ENCODE assay signal across 10 cellular contexts in the genomic region with DNA sequence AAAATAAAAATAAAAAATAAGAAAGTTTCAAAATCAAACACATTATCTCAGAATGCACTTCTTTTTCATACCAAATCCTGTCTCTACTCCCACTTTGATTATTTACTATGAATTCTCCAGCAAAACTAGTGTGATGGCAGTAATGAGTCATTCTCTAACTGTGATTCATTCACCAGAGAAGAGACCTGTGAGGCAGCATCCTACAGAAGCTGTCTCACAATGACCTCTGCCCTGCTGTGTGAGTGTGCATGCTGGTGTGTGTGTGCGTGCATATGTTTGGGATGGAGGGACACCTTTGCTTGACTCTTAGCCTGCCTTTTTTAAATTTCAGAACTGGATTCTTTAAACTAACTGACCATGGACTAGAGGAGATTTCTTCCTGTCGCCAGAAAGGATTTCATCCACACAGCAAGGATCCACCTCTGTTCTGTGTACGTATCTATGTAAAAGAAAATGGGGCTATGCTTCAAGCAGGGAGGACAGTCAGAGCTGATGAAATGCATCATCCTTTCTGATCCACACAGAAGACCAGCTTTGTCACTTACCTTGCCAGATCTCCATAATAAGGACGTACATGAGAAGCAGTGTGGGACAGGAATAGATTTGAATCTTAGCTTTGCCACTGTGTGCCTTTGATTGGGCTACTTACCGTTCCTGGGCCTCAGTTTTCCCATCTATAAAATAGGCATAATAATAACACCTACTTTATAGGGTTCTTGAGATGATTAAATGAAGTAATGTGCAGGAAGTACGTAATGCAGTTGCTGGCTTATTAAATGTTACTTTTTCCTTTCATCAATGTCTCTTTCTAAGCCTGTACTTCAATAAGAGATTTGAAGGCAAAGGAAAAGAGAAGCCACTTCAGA.
DNase-seq lines count a peak whose midpoint lies in the region; ATAC-seq and TF ChIP-seq lines count a peak whose summit lies in the region.
"Had no signal": no experiment of that assay in that cellular context is flagged by ENCODE, and none has a peak within 500 bp of the region (broad histone marks: within the 10 kb centered on the region; RNA-seq: fewer than 3 reads in every experiment).

No MANE protein-coding gene starts in this region.

- peaks cover 54 to 90% of the 10 kb centered on the region in 2 experiments for H3K36me3 ChIP-seq in HEK293 (ENCODE audit: control insufficient read depth in 2 of 2, insufficient read depth in 1 of 2, low read length in 2 of 2)

- no peak for TF ChIP-seq CTCF in HEK293 (tag by site-specific recombination; IDR thresholded peaks at IDR 0.05)

- no peaks in the 10 kb centered on the region for H3K9me3 ChIP-seq in HEK293 (ENCODE audit: control insufficient read depth, insufficient read depth, low read depth, low read length)
- H3K9me3 ChIP-seq: upper lobe of left lung had no signal

- ATAC-seq in GM18511 (IDR thresholded peaks at IDR 0.05; ENCODE audit: unreplicated experiment) = no peak
- ATAC-seq: naive thymus-derived CD8-positive, alpha-beta T cell had no signal

- CTCF ChIA-PET in HEK293 (lab: Yijun Ruan, JAX) = interaction anchor here (0.7 to 1.0 kb wide), 2 partner anchors 15 to 103 kb away, joined by 3 read pairs; no protein-coding TSS in a partner anchor

- peak; percentile 31 for DNase-seq in T1000 (lab: John Stamatoyannopoulos, UW)
- DNase-seq in epithelial cell of prostate (ENCODE audit: low read depth, low spot score) = peak; percentile 73
- DNase-seq in stimulated activated CD4-positive, alpha-beta T cell treated with anti-CD3 and anti-CD28 coated beads, Interleukin-4, amount 100 ng/mL, for 1 hour = peak; percentile 30
- no peak for DNase-seq in NCI-H774 (lab: John Stamatoyannopoulos, UW)
- DNase-seq in NAMALWA (ENCODE audit: low spot score) = no peak
- DNase-seq: naive thymus-derived CD8-positive, alpha-beta T cell; upper lobe of left lung had no signal

- POLR2A ChIA-PET in HEK293 (lab: Yijun Ruan, JAX) = no interaction called here

- no peak overlapping the region for H3K4me3 ChIP-seq in HEK293 (ENCODE audit: low read depth, low read length)
- H3K4me3 ChIP-seq: PC-9, upper lobe of left lung had no signal

- no peak overlapping the region for H3K27ac ChIP-seq in HEK293 (ENCODE audit: extremely low read depth, low read depth, low read length)
- no peak overlapping the region for H3K27ac ChIP-seq in epithelial cell of prostate
- H3K27ac ChIP-seq: upper lobe of left lung had no signal

- no peaks in the 10 kb centered on the region for H3K4me1 ChIP-seq in HEK293 (ENCODE audit: control insufficient read depth, insufficient read depth, low read length)
- H3K4me1 ChIP-seq: upper lobe of left lung had no signal

TF ChIP-seq in HEK293, 187 proteins besides CTCF, POLR2A, EP300 and RAD21:
- TF ChIP-seq ZNF555 (tag by site-specific recombination; conservative IDR thresholded peaks at IDR 0.05) = no peak
- TF ChIP-seq, protein P1, sequence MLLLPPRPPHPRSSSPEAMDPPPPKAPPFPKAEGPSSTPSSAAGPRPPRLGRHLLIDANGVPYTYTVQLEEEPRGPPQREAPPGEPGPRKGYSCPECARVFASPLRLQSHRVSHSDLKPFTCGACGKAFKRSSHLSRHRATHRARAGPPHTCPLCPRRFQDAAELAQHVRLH (tag by site-specific recombination; IDR thresholded peaks at IDR 0.05) = no peak
- no peak for TF ChIP-seq ZNF571 (tag by site-specific recombination; IDR thresholded peaks at IDR 0.05)
- 0 out of 2 replicates have a peak, but pooled peaks have one; percentile 14 for TF ChIP-seq ZNF629 (tag by site-specific recombination; IDR thresholded peaks at IDR 0.05)

Comparison
In these comparisons a context has a peak if more than half of its experiments do, and no peak if none do; other contexts are left out.
1. DNase-seq: peak in T1000 (single experiment), epithelial cell of prostate (single experiment) and stimulated activated CD4-positive, alpha-beta T cell treated with anti-CD3 and anti-CD28 coated beads, Interleukin-4, amount 100 ng/mL, for 1 hour (single experiment); none in NCI-H774 (single experiment) and NAMALWA (single experiment).